30 cellular contexts compared by ENCODE assay signal in the genomic region with DNA sequence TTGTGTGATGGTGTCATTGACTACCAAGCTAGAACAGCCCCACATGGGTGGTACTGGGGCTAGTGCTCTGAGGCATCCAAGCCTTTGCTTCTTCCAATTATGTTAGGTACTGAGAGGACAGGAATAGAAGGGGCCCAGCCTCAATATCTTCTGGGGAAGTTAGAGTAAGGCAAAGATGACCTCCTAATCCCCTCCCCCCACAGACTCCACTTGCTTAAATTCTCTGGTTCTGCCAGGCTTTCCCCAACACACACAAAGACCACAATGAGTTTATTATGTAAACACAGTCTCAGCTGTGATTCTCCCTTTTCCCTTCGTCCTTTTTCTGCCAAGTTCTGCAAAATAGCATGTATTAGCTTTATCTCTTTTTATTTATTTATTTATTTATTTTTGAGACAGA. TPM values are rescaled to one million over a fixed set of nuclear protein-coding genes. Genes with fewer than 3 reads are reported as not detected.
DNase-seq lines count a peak whose midpoint lies in the region; ATAC-seq and TF ChIP-seq lines count a peak whose summit lies in the region.
"Had no signal": no experiment of that assay in that cellular context is flagged by ENCODE, and none has a peak within 500 bp of the region (broad histone marks: within the 10 kb centered on the region; RNA-seq: fewer than 3 reads in every experiment).

No MANE protein-coding gene starts in this region.

- no peak overlapping the region for H3K9ac ChIP-seq in mesendoderm (ENCODE audit: low read length)

- no peak overlapping the region for H3K23ac ChIP-seq in mesendoderm (ENCODE audit: low read length)

- H3K79me1 ChIP-seq in mesendoderm (ENCODE audit: low read length): no peaks in the 10 kb centered on the region

- H2BK5ac ChIP-seq in mesendoderm (ENCODE audit: low read length): no peak overlapping the region

- no peak overlapping the region for H4K5ac ChIP-seq in mesendoderm (ENCODE audit: low read length)

- H2AK5ac ChIP-seq in mesendoderm (ENCODE audit: low read length): no peak overlapping the region

- CTCF ChIA-PET in activated naive CD4-positive, alpha-beta T cell treated with anti-CD3 and anti-CD28 coated beads, Interleukin-2, amount 10 ng/mL, durations not matched to agents 7 days and 5 days (lab: Charles Lee): no interaction called here

- H3K36me3 ChIP-seq in mesendoderm (ENCODE audit: control insufficient read depth, insufficient read depth, low read length): no peaks in the 10 kb centered on the region
- H3K36me3 ChIP-seq: breast epithelium, esophagus muscularis mucosa, gastrocnemius medialis, sigmoid colon, vagina had no signal

- no peak overlapping the region for H2BK120ac ChIP-seq in mesendoderm (ENCODE audit: low read depth, low read length)

- peak; percentile 18 for DNase-seq in DMS53 (lab: John Stamatoyannopoulos, UW)
- DNase-seq in DMS53 treated with DMSO at 0.1 percent for 48 hours (lab: John Stamatoyannopoulos, UW; ENCODE audit: unreplicated experiment): no peak
- peak; percentile 23 for DNase-seq in epithelial cell of esophagus (ENCODE audit: low read depth)
- peak; percentile 23 for DNase-seq in mesendoderm
- DNase-seq in superior temporal gyrus (ENCODE audit: extremely low spot score): peak; percentile 82
- DNase-seq in activated naive CD4-positive, alpha-beta T cell treated with anti-CD3 and anti-CD28 coated beads, Interleukin-2, amount 50 U/mL, for 72 hours (ENCODE audit: low spot score in 2 of 2): no peak
- no peak for DNase-seq in activated naive CD4-positive, alpha-beta T cell treated with anti-CD3 and anti-CD28 coated beads, Interleukin-2, amount 10 ng/mL, durations not matched to agents 7 days and 5 days
- no peak for DNase-seq in activated gamma-delta T cell (lab: John Stamatoyannopoulos, UW)
- DNase-seq: activated CD4-positive, alpha-beta T cell treated with anti-CD3 and anti-CD28 coated beads, Interleukin-2, amount 50 U/mL, for 48 hours; activated naive CD4-positive, alpha-beta T cell treated with anti-CD3 and anti-CD28 coated beads for 36 hours; amniotic stem cell; gastrocnemius medialis; H7; islet precursor cell; NCI-H1092; NCI-H1694 treated with DMSO at 0.1 percent for 48 hours; NCI-H2171; NCI-H510A; sigmoid colon; stimulated activated naive CD4-positive, alpha-beta T cell had no signal

- H3K36me3 Mint-ChIP-seq in activated naive CD4-positive, alpha-beta T cell treated with anti-CD3 and anti-CD28 coated beads, Interleukin-2, amount 50 U/mL, for 72 hours: peaks cover 5 to 12% of the 10 kb centered on the region in 2 donors
- no peaks in the 10 kb centered on the region for H3K36me3 Mint-ChIP-seq in activated naive CD4-positive, alpha-beta T cell treated with anti-CD3 and anti-CD28 coated beads, Interleukin-2, amount 10 ng/mL, durations not matched to agents 7 days and 5 days

- H3K27ac Mint-ChIP-seq in activated naive CD4-positive, alpha-beta T cell treated with anti-CD3 and anti-CD28 coated beads, Interleukin-2, amount 50 U/mL, for 72 hours: no peak overlapping the region
- no peak overlapping the region for H3K27ac Mint-ChIP-seq in activated naive CD4-positive, alpha-beta T cell treated with anti-CD3 and anti-CD28 coated beads, Interleukin-2, amount 10 ng/mL, durations not matched to agents 7 days and 5 days
- H3K27ac Mint-ChIP-seq: activated naive CD4-positive, alpha-beta T cell treated with anti-CD3 and anti-CD28 coated beads for 36 hours had no signal

- H3K4me2 ChIP-seq in mesendoderm (ENCODE audit: low read length): no peak overlapping the region

- H2BK15ac ChIP-seq in mesendoderm (replicated peaks; ENCODE audit: low read depth): no peak overlapping the region

- peaks cover 30% of the 10 kb centered on the region for H3K4me1 Mint-ChIP-seq in activated naive CD4-positive, alpha-beta T cell treated with anti-CD3 and anti-CD28 coated beads, Interleukin-2, amount 10 ng/mL, durations not matched to agents 7 days and 5 days

- WGBS in mesendoderm (ENCODE audit: extremely low coverage, insufficient coverage, low lambda C conversion rate): no CpG with 5 or more reads among the region's 1 CpG

- no peak overlapping the region for H4K8ac ChIP-seq in mesendoderm (ENCODE audit: low read depth, low read length)

- no peak overlapping the region for H3K4me3 Mint-ChIP-seq in activated naive CD4-positive, alpha-beta T cell treated with anti-CD3 and anti-CD28 coated beads, Interleukin-2, amount 10 ng/mL, durations not matched to agents 7 days and 5 days
- H3K4me3 Mint-ChIP-seq: activated naive CD4-positive, alpha-beta T cell treated with anti-CD3 and anti-CD28 coated beads for 36 hours; CD14-positive monocyte; neural crest cell had no signal

- H3K9me3 Mint-ChIP-seq in activated naive CD4-positive, alpha-beta T cell treated with anti-CD3 and anti-CD28 coated beads, Interleukin-2, amount 50 U/mL, for 72 hours: no peaks in the 10 kb centered on the region
- no peaks in the 10 kb centered on the region for H3K9me3 Mint-ChIP-seq in activated naive CD4-positive, alpha-beta T cell treated with anti-CD3 and anti-CD28 coated beads, Interleukin-2, amount 10 ng/mL, durations not matched to agents 7 days and 5 days
- H3K9me3 Mint-ChIP-seq: activated naive CD4-positive, alpha-beta T cell treated with anti-CD3 and anti-CD28 coated beads for 36 hours; neural crest cell had no signal

- no peak overlapping the region for H3K27ac ChIP-seq in mesendoderm (ENCODE audit: low read depth, low read length)
- H3K27ac ChIP-seq: 22Rv1, esophagus muscularis mucosa, gastrocnemius medialis, sigmoid colon had no signal

- no peak overlapping the region for H3K18ac ChIP-seq in mesendoderm (ENCODE audit: low read length)

- H3K27me3 ChIP-seq in mesendoderm (ENCODE audit: insufficient read depth, low read length, poor library complexity): peaks cover 4% of the 10 kb centered on the region
- H3K27me3 ChIP-seq: vagina had no signal

- H3K79me2 ChIP-seq in mesendoderm (ENCODE audit: control insufficient read depth, insufficient read depth, low read length): no peaks in the 10 kb centered on the region

- H3K4me3 ChIP-seq in epithelial cell of esophagus (ENCODE audit: low read length) (no peak overlapping the region), mesendoderm (ENCODE audit: low read length) (no peak overlapping the region)
- H3K4me3 ChIP-seq: breast epithelium, esophagus muscularis mucosa, gastrocnemius medialis, sigmoid colon, vagina had no signal

- H3K4ac ChIP-seq in mesendoderm (ENCODE audit: low read depth, low read length): no peak overlapping the region

- TF ChIP-seq CTCF in epithelial cell of esophagus (IDR thresholded peaks at IDR 0.05; ENCODE audit: insufficient read depth, low read depth, low read length, missing control alignments): no peak

- no peak overlapping the region for H3K56ac ChIP-seq in mesendoderm (ENCODE audit: low read length)

- no peaks in the 10 kb centered on the region for H3K4me1 ChIP-seq in mesendoderm (ENCODE audit: control insufficient read depth, low read depth, low read length)
- H3K4me1 ChIP-seq: gastrocnemius medialis had no signal

- H3K27me3 Mint-ChIP-seq in activated naive CD4-positive, alpha-beta T cell treated with anti-CD3 and anti-CD28 coated beads, Interleukin-2, amount 10 ng/mL, durations not matched to agents 7 days and 5 days: peaks cover 72% of the 10 kb centered on the region

- ATAC-seq in activated naive CD4-positive, alpha-beta T cell treated with anti-CD3 and anti-CD28 coated beads, Interleukin-2, amount 50 U/mL, for 72 hours: no peak
- ATAC-seq: activated CD4-positive, CD25-positive, alpha-beta regulatory T cell treated with anti-CD3 and anti-CD28 coated beads, Interleukin-2, amount 50 U/mL, for 24 hours; gastrocnemius medialis; Panc1 had no signal

RNA-seq across cellular contexts. Expression of gene TACSTD2, which starts 3.1 kb away (rescaled TPM):
- polyA plus RNA-seq in mesendoderm (2013, experiment 1 of 2): 2.0 TPM
- polyA plus RNA-seq in mesendoderm (2013, experiment 2 of 2): 2.3 TPM
- under 1 TPM; 0.14 to 0.16 TPM for total RNA-seq in activated naive CD4-positive, alpha-beta T cell treated with anti-CD3 and anti-CD28 coated beads, Interleukin-2, amount 50 U/mL, for 72 hours
- total RNA-seq: activated naive CD4-positive, alpha-beta T cell treated with anti-CD3 and anti-CD28 coated beads for 36 hours; neural crest cell; SK-MEL-5; T-helper 1 cell treated with Interleukin-12 subunit alpha and Interleukin-12 subunit beta and Interleukin-4 antibody, amounts not matched to agents 30 ng/mL and 1 ng/mL, for 36 hours had no signal
- polyA plus RNA-seq: CD14-positive monocyte had no signal

RNA-seq across cellular contexts. Expression of gene OMA1, which starts 33.7 kb away (rescaled TPM):
- polyA plus RNA-seq in mesendoderm (2013, experiment 1 of 2): 8.7 TPM
- polyA plus RNA-seq in mesendoderm (2013, experiment 2 of 2): 9.5 TPM
- 10 to 100 TPM in 1 of 2 donors, 1 to 10 TPM in 1; 4.0 to 12.3 TPM for total RNA-seq in activated naive CD4-positive, alpha-beta T cell treated with anti-CD3 and anti-CD28 coated beads, Interleukin-2, amount 50 U/mL, for 72 hours

Comparison
In these comparisons a context has a peak if more than half of its experiments do, and no peak if none do; other contexts are left out.
1. DNase-seq: peak in DMS53 (single experiment), epithelial cell of esophagus (single experiment), mesendoderm (single experiment) and superior temporal gyrus (single experiment); none in DMS53 treated with DMSO at 0.1 percent for 48 hours (single experiment), activated naive CD4-positive, alpha-beta T cell treated with anti-CD3 and anti-CD28 coated beads, Interleukin-2, amount 50 U/mL, for 72 hours (0 of 2), activated naive CD4-positive, alpha-beta T cell treated with anti-CD3 and anti-CD28 coated beads, Interleukin-2, amount 10 ng/mL, durations not matched to agents 7 days and 5 days (single experiment) and activated gamma-delta T cell (single experiment).